Comparison of ENCODE assay signal across 8 cellular contexts in genomic region chr2:105235388-105236059, GRCh38.
A peak's percentile ranks its signal among the peaks of the same experiment; 100 is the strongest.
DNase-seq lines count a peak whose midpoint lies in the region; ATAC-seq, FAIRE-seq and TF ChIP-seq lines count a peak whose summit lies in the region.

No MANE protein-coding gene starts in this region.

- H3K4me3 ChIP-seq in GM12865 (ENCODE audit: low read depth, low read length): no peak overlapping the region
- no peak overlapping the region for H3K4me3 ChIP-seq in brain microvascular endothelial cell (ENCODE audit: low read depth, low read length)

- TF ChIP-seq CTCF in GM12865 (IDR thresholded peaks at IDR 0.05; ENCODE audit: insufficient read depth, low read depth, low read length, missing control alignments) (peak; percentile 59), brain microvascular endothelial cell (IDR thresholded peaks at IDR 0.05; ENCODE audit: low read depth, low read length, missing control alignments) (peak; percentile 86)

- FAIRE-seq in islet of Langerhans (lab: Jason Lieb, UNC): peak; percentile 60

- H3K27me3 ChIP-seq in brain microvascular endothelial cell (replicated peaks): no peaks in the 10 kb centered on the region

- in situ Hi-C loops in brain microvascular endothelial cell (cut with HindIII; ENCODE audit: low pct_ligation_motif_present, low sequenced_read_pairs): loop anchor here (25.0 kb wide), 1 partner anchor 123 kb away; no protein-coding TSS in a partner anchor

- H3K36me3 ChIP-seq in brain microvascular endothelial cell (replicated peaks): no peaks in the 10 kb centered on the region

- no peak overlapping the region for H3K27ac ChIP-seq in brain microvascular endothelial cell

- ATAC-seq in HG02798 (IDR thresholded peaks at IDR 0.05; ENCODE audit: poor library complexity, unreplicated experiment) (peak; percentile 65), GM18517 (IDR thresholded peaks at IDR 0.05; ENCODE audit: unreplicated experiment) (no peak)

- DNase-seq in GM12865 (ENCODE audit: low read depth) (peak; percentile 73), NCI-H2107 treated with DMSO at 0.1 percent for 48 hours (lab: John Stamatoyannopoulos, UW; ENCODE audit: unreplicated experiment) (peak; percentile 40), UCSD-AML1 (lab: John Stamatoyannopoulos, UW; ENCODE audit: unreplicated experiment) (peak; percentile 77), brain microvascular endothelial cell (peak; percentile 85)
- DNase-seq in stimulated activated CD4-positive, alpha-beta T cell treated with anti-CD3 and anti-CD28 coated beads, Interleukin-15, amount 100 ng/mL, for 1 hour (ENCODE audit: low read depth in 1 of 2, low spot score in 1 of 2): peak; percentile 10 to 43

Comparison
In these comparisons a context has a peak if more than half of its experiments do, and no peak if none do; other contexts are left out.
1. DNase-seq: peak in every context shown above with its lines; median percentile 85 in brain microvascular endothelial cell; 77 in UCSD-AML1; 73 in GM12865; 40 in NCI-H2107 treated with DMSO at 0.1 percent for 48 hours; 26 in stimulated activated CD4-positive, alpha-beta T cell treated with anti-CD3 and anti-CD28 coated beads, Interleukin-15, amount 100 ng/mL, for 1 hour.